Comparison of ENCODE assay signal across 8 cellular contexts in the genomic region with DNA sequence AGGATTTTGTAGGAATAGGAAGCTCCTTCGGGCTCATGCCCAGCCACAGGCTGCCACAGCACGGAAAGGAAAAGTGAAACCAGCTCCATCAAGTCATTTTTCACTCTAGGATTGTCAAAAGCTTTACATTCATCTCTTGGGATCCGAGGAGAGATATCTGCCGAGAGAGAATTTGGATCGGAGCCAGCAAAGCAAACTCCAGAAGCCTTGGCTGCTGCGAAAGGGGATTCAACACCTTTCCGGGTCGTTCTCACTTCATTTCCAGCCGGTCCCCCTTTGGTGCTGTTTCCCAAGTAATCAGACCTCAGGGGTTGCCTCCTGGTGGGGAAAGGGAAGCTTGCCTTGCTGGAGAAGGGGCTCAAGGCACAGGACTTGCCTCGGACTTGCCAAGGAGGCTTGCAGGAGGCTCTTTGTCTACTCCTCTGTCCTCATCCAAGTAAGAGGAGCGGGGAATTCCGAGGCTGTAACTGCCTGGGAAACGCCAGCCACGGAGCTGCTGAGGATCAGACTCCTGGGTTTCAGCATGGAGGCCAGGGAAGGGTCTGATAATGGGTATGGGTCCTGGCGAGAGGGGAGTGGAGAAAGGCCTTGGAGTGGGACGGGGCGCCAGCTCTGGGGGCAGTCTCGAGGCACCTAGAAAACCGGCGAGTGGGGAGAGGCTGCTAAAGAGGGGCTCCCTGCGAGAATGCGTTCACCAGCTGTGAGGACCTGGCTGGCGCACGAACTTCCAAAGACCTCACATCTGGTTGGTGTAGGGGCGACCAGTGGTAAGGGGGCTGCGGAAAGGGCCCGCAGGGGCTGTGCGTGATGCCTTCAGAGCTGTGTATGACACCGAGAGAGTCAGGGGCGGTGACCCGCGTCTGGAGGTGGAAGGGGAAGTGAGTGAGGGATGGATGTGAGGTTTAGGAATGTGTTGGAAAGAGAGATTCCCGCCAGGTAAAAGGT. TPM values are rescaled to one million over a fixed set of nuclear protein-coding genes. Genes with fewer than 3 reads are reported as not detected.
A peak's percentile ranks its signal among the peaks of the same experiment; 100 is the strongest.
DNase-seq lines count a peak whose midpoint lies in the region; ATAC-seq and TF ChIP-seq lines count a peak whose summit lies in the region.

No MANE protein-coding gene starts in this region.

- H2AFZ ChIP-seq in Karpas-422 (ENCODE audit: low read length) (0 out of 2 replicates have a peak overlapping the region, but pooled peaks have one; percentile 78), OCI-LY7 (ENCODE audit: low read length) (no peak overlapping the region)

- BruUV-seq in OCI-LY7 (replicated peaks; lab: Mats Ljungman, UMichigan): no TSS peak

- peaks cover 20% of the 10 kb centered on the region for H3K4me1 Mint-ChIP-seq in activated CD8-positive, alpha-beta T cell treated with anti-CD3 and anti-CD28 coated beads for 36 hours (ENCODE audit: low read depth)

- H3K9ac ChIP-seq in Karpas-422 (ENCODE audit: low read length): 0 out of 2 replicates have a peak overlapping the region, but pooled peaks have one; percentile 17

- no peak for TF ChIP-seq EP300 in upper lobe of left lung (IDR thresholded peaks at IDR 0.05)

- no peaks in the 10 kb centered on the region; the same call in 1 of the 2 replicates for H3K27me3 ChIP-seq in Karpas-422 (ENCODE audit: low read length)
- no peaks in the 10 kb centered on the region for H3K27me3 ChIP-seq in esophagus squamous epithelium
- H3K27me3 ChIP-seq in muscle layer of duodenum (ENCODE audit: low read depth, low read length): no peaks in the 10 kb centered on the region
- no peaks in the 10 kb centered on the region for H3K27me3 ChIP-seq in upper lobe of left lung

- H3K4me3 ChIP-seq in Karpas-422 (ENCODE audit: low read length) (peak overlapping the region; percentile 43; the same call in 1 of the 2 replicates), esophagus squamous epithelium (peak overlapping the region; percentile 48 to 85 (median 64)), muscle layer of duodenum (ENCODE audit: low read depth in 1 of 2, low read length in 2 of 2) (peak overlapping the region; percentile 78 to 94), upper lobe of left lung (peak overlapping the region; percentile 49 to 79 (median 68)), OCI-LY7 (ENCODE audit: low read depth, low read length, poor library complexity, severe bottlenecking) (no peak overlapping the region)

- no peak overlapping the region for H3K27ac ChIP-seq in Karpas-422 (ENCODE audit: low read length)
- peak overlapping the region; percentile 53 to 67 (median 62) for H3K27ac ChIP-seq in esophagus squamous epithelium
- peak overlapping the region; percentile 77 for H3K27ac ChIP-seq in muscle layer of duodenum (ENCODE audit: low read length)
- H3K27ac ChIP-seq in upper lobe of left lung: peak overlapping the region; percentile 55 to 86 (median 76)
- H3K27ac ChIP-seq in OCI-LY7 (ENCODE audit: low read depth, low read length, poor library complexity, severe bottlenecking): no peak overlapping the region

- H3K9me2 ChIP-seq in Karpas-422 (replicated peaks; ENCODE audit: insufficient read depth, low read length): no peaks in the 10 kb centered on the region
- H3K9me2 ChIP-seq in OCI-LY7 (ENCODE audit: insufficient read depth, low read length): no peaks in the 10 kb centered on the region

- TF ChIP-seq POLR2A in esophagus squamous epithelium (IDR thresholded peaks at IDR 0.05) (no peak), upper lobe of left lung (IDR thresholded peaks at IDR 0.05) (no peak)

- WGBS in esophagus squamous epithelium, 2 donors: 1 to 2% methylated on average over 19 to 27 of the region's 33 CpGs
- 1% methylated on average over 30 to 33 of the region's 33 CpGs for WGBS in upper lobe of left lung, 2 donors

- H3K27ac Mint-ChIP-seq in activated CD8-positive, alpha-beta T cell treated with anti-CD3 and anti-CD28 coated beads for 36 hours: peak overlapping the region; percentile 51

- peaks cover 26% of the 10 kb centered on the region for H3K27me3 Mint-ChIP-seq in activated CD8-positive, alpha-beta T cell treated with anti-CD3 and anti-CD28 coated beads for 36 hours

- peak overlapping the region; percentile 49 for H3K4me2 ChIP-seq in Karpas-422 (ENCODE audit: low read depth, low read length, poor library complexity, severe bottlenecking)
- no peak overlapping the region for H3K4me2 ChIP-seq in OCI-LY7 (ENCODE audit: low read length)

- POLR2A ChIA-PET in activated CD8-positive, alpha-beta T cell treated with anti-CD3 and anti-CD28 coated beads for 36 hours (lab: Charles Lee): interaction anchor here (0.7 to 1.3 kb wide), 4 partner anchors 18 to 506 kb away, joined by 3 read pairs; no protein-coding TSS in a partner anchor
- POLR2A ChIA-PET in OCI-LY7 (lab: Charles Lee): no interaction called here

- peak overlapping the region; percentile 76 for H3K4me3 Mint-ChIP-seq in activated CD8-positive, alpha-beta T cell treated with anti-CD3 and anti-CD28 coated beads for 36 hours

- H3K79me2 ChIP-seq in Karpas-422 (ENCODE audit: low read length) (no peaks in the 10 kb centered on the region), OCI-LY7 (ENCODE audit: insufficient read depth, low read depth, low read length) (no peaks in the 10 kb centered on the region)

- H3K36me3 Mint-ChIP-seq in activated CD8-positive, alpha-beta T cell treated with anti-CD3 and anti-CD28 coated beads for 36 hours (ENCODE audit: low read depth): no peaks in the 10 kb centered on the region

- no peaks in the 10 kb centered on the region for H3K9me3 Mint-ChIP-seq in activated CD8-positive, alpha-beta T cell treated with anti-CD3 and anti-CD28 coated beads for 36 hours

- TF ChIP-seq CTCF in activated CD8-positive, alpha-beta T cell treated with anti-CD3 and anti-CD28 coated beads for 36 hours (IDR thresholded peaks at IDR 0.05): no peak
- TF ChIP-seq CTCF in esophagus squamous epithelium (IDR thresholded peaks at IDR 0.05) (peak in 1 of 6 experiments; percentile 13), upper lobe of left lung (IDR thresholded peaks at IDR 0.05) (no peak), OCI-LY7 (conservative IDR thresholded peaks at IDR 0.05; ENCODE audit: low read length) (no peak)

- H3K4me1 ChIP-seq in Karpas-422 (ENCODE audit: low read length) (peaks cover 14% of the 10 kb centered on the region), esophagus squamous epithelium (peaks cover 13 to 25% (median 18%) of the 10 kb centered on the region in 3 donors), muscle layer of duodenum (ENCODE audit: control insufficient read depth in 1 of 2, insufficient read depth in 2 of 2, low read length in 2 of 2) (peaks cover 0 to 7% of the 10 kb centered on the region in 2 donors), upper lobe of left lung (peaks cover 12 to 20% (median 18%) of the 10 kb centered on the region in 4 donors), OCI-LY7 (ENCODE audit: insufficient read depth, low read length, poor library complexity, severe bottlenecking) (peaks cover 7% of the 10 kb centered on the region)

- ATAC-seq in activated CD8-positive, alpha-beta T cell treated with anti-CD3 and anti-CD28 coated beads for 36 hours: peak; percentile 45
- peak; percentile 65 to 67 for ATAC-seq in upper lobe of left lung (ENCODE audit: low FRiP score in 2 of 2)
- ATAC-seq in GM19463 (IDR thresholded peaks at IDR 0.05; ENCODE audit: unreplicated experiment): no peak

- H3K9me3 ChIP-seq in Karpas-422 (ENCODE audit: low read length): no peaks in the 10 kb centered on the region
- no peaks in the 10 kb centered on the region for H3K9me3 ChIP-seq in esophagus squamous epithelium
- no peaks in the 10 kb centered on the region for H3K9me3 ChIP-seq in muscle layer of duodenum (ENCODE audit: control insufficient read depth in 1 of 2, low read length in 2 of 2)
- no peaks in the 10 kb centered on the region for H3K9me3 ChIP-seq in upper lobe of left lung
- H3K9me3 ChIP-seq in OCI-LY7 (ENCODE audit: low read length): no peaks in the 10 kb centered on the region

- H3K36me3 ChIP-seq in Karpas-422 (ENCODE audit: insufficient read depth, low read length): no peaks in the 10 kb centered on the region
- H3K36me3 ChIP-seq in esophagus squamous epithelium: no peaks in the 10 kb centered on the region
- H3K36me3 ChIP-seq in muscle layer of duodenum (ENCODE audit: control insufficient read depth in 1 of 2, insufficient read depth in 2 of 2, low read length in 2 of 2): no peaks in the 10 kb centered on the region
- H3K36me3 ChIP-seq in upper lobe of left lung: no peaks in the 10 kb centered on the region
- no peaks in the 10 kb centered on the region for H3K36me3 ChIP-seq in OCI-LY7 (ENCODE audit: insufficient read depth, low read length)

- DNase-seq in DMS53 treated with DMSO at 0.1 percent for 48 hours (lab: John Stamatoyannopoulos, UW; ENCODE audit: unreplicated experiment) (peak; percentile 32), Karpas-422 (no peak), esophagus squamous epithelium (lab: John Stamatoyannopoulos, UW) (no peak), upper lobe of left lung (peak; percentile 44 to 67), OCI-LY7 (ENCODE audit: low spot score) (no peak)
- peak; percentile 18 for DNase-seq in activated CD8-positive, alpha-beta T cell treated with anti-CD3 and anti-CD28 coated beads for 36 hours

- intact Hi-C loops in activated CD8-positive, alpha-beta T cell treated with anti-CD3 and anti-CD28 coated beads for 36 hours (cut with micrococcal nuclease): no loop called here
- intact Hi-C loops in esophagus squamous epithelium (cut with DNase I): no loop called here
- intact Hi-C loops in OCI-LY7 (cut with micrococcal nuclease; ENCODE audit: unreplicated experiment): no loop called here

- H4K20me1 ChIP-seq in Karpas-422 (ENCODE audit: insufficient read depth, low read depth, low read length) (no peaks in the 10 kb centered on the region), OCI-LY7 (ENCODE audit: insufficient read depth, low read length) (no peaks in the 10 kb centered on the region)

- CTCF ChIA-PET in activated CD8-positive, alpha-beta T cell treated with anti-CD3 and anti-CD28 coated beads for 36 hours (lab: Charles Lee): interaction anchor here (0.7 to 1.7 kb wide), 5 partner anchors 17 to 292 kb away, joined by 3 to 7 read pairs (median 4); no protein-coding TSS in a partner anchor
- CTCF ChIA-PET in OCI-LY7 (lab: Charles Lee; ENCODE audit: unreplicated experiment): no interaction called here

RNA-seq across cellular contexts. Expression of a gene that starts 0.7 kb away (rescaled TPM):
- not detected in 2 replicates for total RNA-seq in Karpas-422 (2014; rRNA removed; shearing (Covaris generic); ENCODE audit: low replicate concordance)
- under 1 TPM; 0.51 to 0.86 TPM for total RNA-seq in activated CD8-positive, alpha-beta T cell treated with anti-CD3 and anti-CD28 coated beads for 36 hours
- total RNA-seq in esophagus squamous epithelium (1 to 10 TPM; 1.3 to 7.3 (median 2.3) TPM), upper lobe of left lung (10 to 100 TPM in 1 of 6 donors, 1 to 10 TPM in 5; 2.0 to 10.5 (median 4.2) TPM), OCI-LY7 (2022) (not detected in 2 replicates)
- total RNA-seq in OCI-LY7 (2014; rRNA removed; shearing (Covaris generic)): not detected in 2 replicates

RNA-seq across cellular contexts. Expression of a gene that starts 50.1 kb away (rescaled TPM):
- not detected in 2 replicates for total RNA-seq in Karpas-422 (2014; rRNA removed; shearing (Covaris generic); ENCODE audit: low replicate concordance)
- not detected for total RNA-seq in activated CD8-positive, alpha-beta T cell treated with anti-CD3 and anti-CD28 coated beads for 36 hours
- total RNA-seq in esophagus squamous epithelium (not detected), upper lobe of left lung (under 1 TPM in 1 of 6 donors, not detected in 5; 0.10 TPM), OCI-LY7 (2022) (not detected in 2 replicates)
- not detected in 2 replicates for total RNA-seq in OCI-LY7 (2014; rRNA removed; shearing (Covaris generic))

RNA-seq across cellular contexts. Expression of a gene that starts 55.9 kb away (rescaled TPM):
- not detected in 2 replicates for total RNA-seq in Karpas-422 (2014; rRNA removed; shearing (Covaris generic); ENCODE audit: low replicate concordance)
- under 1 TPM; 0.22 to 0.36 TPM for total RNA-seq in activated CD8-positive, alpha-beta T cell treated with anti-CD3 and anti-CD28 coated beads for 36 hours
- total RNA-seq in esophagus squamous epithelium (not detected), upper lobe of left lung (under 1 TPM in 2 of 6 donors, not detected in 4; 0.09 to 0.15 TPM), OCI-LY7 (2022) (0.25 and 0.41 TPM in 2 replicates)
- total RNA-seq in OCI-LY7 (2014; rRNA removed; shearing (Covaris generic)): 0.15 TPM in 1 of 2 replicates, not detected in the other

RNA-seq across cellular contexts. Expression of a gene that starts 56.0 kb away (rescaled TPM):
- total RNA-seq in Karpas-422 (2014; rRNA removed; shearing (Covaris generic); ENCODE audit: low replicate concordance): 71.4 and 94.5 TPM in 2 replicates
- total RNA-seq in activated CD8-positive, alpha-beta T cell treated with anti-CD3 and anti-CD28 coated beads for 36 hours: 10 to 100 TPM; 42.7 to 45.1 TPM
- total RNA-seq in esophagus squamous epithelium (10 to 100 TPM; 35.9 to 47.5 (median 41.0) TPM), upper lobe of left lung (10 to 100 TPM; 30.4 to 41.7 (median 36.7) TPM), OCI-LY7 (2022) (84.6 and 89.4 TPM in 2 replicates)
- total RNA-seq in OCI-LY7 (2014; rRNA removed; shearing (Covaris generic)): 73.6 and 74.8 TPM in 2 replicates

Comparison
In these comparisons a context has a peak if more than half of its experiments do, and no peak if none do; other contexts are left out.
1. DNase-seq: peak in DMS53 treated with DMSO at 0.1 percent for 48 hours (single experiment), activated CD8-positive, alpha-beta T cell treated with anti-CD3 and anti-CD28 coated beads for 36 hours (single experiment) and upper lobe of left lung (2 of 2); none in Karpas-422 (single experiment), esophagus squamous epithelium (single experiment) and OCI-LY7 (single experiment).
2. H3K27ac ChIP-seq: peak in esophagus squamous epithelium (4 of 4), muscle layer of duodenum (single experiment) and upper lobe of left lung (4 of 4); none in Karpas-422 (single experiment) and OCI-LY7 (single experiment).